Comparison of ENCODE assay signal across 1 cellular context in the genomic region with DNA sequence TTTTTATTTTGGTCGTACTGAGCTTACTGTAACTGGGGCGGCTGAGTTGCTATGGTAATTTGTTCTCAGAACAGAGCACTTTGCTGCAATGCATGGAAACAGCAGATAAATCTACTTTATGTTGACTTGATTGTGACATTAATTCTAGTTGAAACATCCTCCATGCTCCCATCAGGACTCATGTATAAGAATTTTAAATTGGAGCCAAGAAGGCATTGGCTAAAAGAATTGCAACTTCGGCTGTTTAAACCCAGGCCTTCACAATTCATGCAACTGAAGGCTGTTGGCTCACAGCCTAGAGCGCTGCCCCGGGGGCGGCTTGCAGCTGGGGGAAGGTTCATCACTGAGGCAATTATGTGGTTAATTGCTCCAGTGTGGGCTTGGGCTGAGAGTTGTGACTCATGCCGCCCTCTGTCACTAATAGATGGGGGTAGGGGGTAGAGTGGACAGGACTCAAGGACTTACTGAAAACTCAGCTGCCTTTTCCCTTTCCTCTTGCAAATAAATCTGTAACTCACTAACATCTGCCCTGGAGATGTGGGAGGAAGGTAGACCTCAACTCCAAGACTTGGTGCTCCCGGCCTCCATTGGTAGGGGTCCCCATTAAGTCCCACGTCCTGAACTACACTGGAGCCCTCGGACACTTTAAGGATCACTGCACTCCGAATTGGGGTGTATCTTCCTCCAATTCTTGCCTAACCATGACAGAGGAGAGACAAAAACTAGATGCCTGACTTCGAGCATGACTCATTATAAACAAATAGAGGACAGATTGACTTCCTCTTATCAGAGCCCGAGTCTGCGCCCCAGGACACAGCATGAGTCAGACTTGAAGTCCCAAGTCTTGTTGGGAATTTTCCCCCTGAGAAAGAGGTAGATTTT.
TF ChIP-seq lines count a peak whose summit lies in the region.

No MANE protein-coding gene starts in this region.

TF ChIP-seq in GM12878, 131 proteins besides CTCF, POLR2A, EP300 and RAD21 (continued from another document and continues in another):
- TF ChIP-seq EGR1 (IDR thresholded peaks at IDR 0.05; ENCODE audit: borderline replicate concordance in 1 of 2, low read depth in 2 of 2, low read length in 2 of 2) (peak in 1 of 2 experiments; percentile 86; a peak in 2 of 3 replicates), ZNF687 (IDR thresholded peaks at IDR 0.05) (no peak), E2F8 (IDR thresholded peaks at IDR 0.05; ENCODE audit: low read depth, partially characterized antibody) (no peak), ZNF384 (IDR thresholded peaks at IDR 0.05; ENCODE audit: borderline replicate concordance, low read depth, low read length) (no peak), ZNF622 (IDR thresholded peaks at IDR 0.05) (no peak), RAD51 (IDR thresholded peaks at IDR 0.05) (no peak), NR2F1 (conservative IDR thresholded peaks at IDR 0.05) (peak; percentile 85), MYC (IDR thresholded peaks at IDR 0.05; ENCODE audit: insufficient read depth, insufficient read length, insufficient replicate concordance, low read length, severe bottlenecking) (no peak), HDAC6 (IDR thresholded peaks at IDR 0.05; ENCODE audit: unreplicated experiment) (no peak), ZBTB11 (CRISPR knock-in tag; IDR thresholded peaks at IDR 0.05) (no peak), NR2C2 (IDR thresholded peaks at IDR 0.05; ENCODE audit: borderline replicate concordance, control insufficient read depth, insufficient read length, low read depth) (no peak), MEF2A (IDR thresholded peaks at IDR 0.05; ENCODE audit: insufficient read depth, low read depth, low read length) (0 out of 2 replicates have a peak, but pooled peaks have one; percentile 9), BRCA1 (IDR thresholded peaks at IDR 0.05; ENCODE audit: low read depth, low read length) (no peak), MEF2B (IDR thresholded peaks at IDR 0.05; ENCODE audit: partially characterized antibody, poor library complexity, severe bottlenecking) (no peak), JUND (IDR thresholded peaks at IDR 0.05; ENCODE audit: low read depth, low read length) (peak; percentile 38; the same call in 1 of the 2 replicates), IKZF1 (conservative IDR thresholded peaks at IDR 0.05) (peak; percentile 81), USF2 (IDR thresholded peaks at IDR 0.05; ENCODE audit: borderline replicate concordance, low read depth, low read length) (no peak), SREBF2 (IDR thresholded peaks at IDR 0.05; ENCODE audit: low read length) (no peak), KLF5 (IDR thresholded peaks at IDR 0.05; ENCODE audit: partially characterized antibody) (peak; percentile 8), NFIC (IDR thresholded peaks at IDR 0.05; ENCODE audit: low read depth, low read length) (peak; percentile 45), BHLHE40 (IDR thresholded peaks at IDR 0.05; ENCODE audit: borderline replicate concordance in 1 of 2, low read depth in 2 of 2, low read length in 1 of 2) (peak; percentile 21 to 65; a peak in 2 of 4 replicates), NR2C1 (IDR thresholded peaks at IDR 0.05) (no peak), CHD1 (IDR thresholded peaks at IDR 0.05; ENCODE audit: low read depth, low read length) (no peak; the same call in 1 of the 2 replicates), SMARCA5 (IDR thresholded peaks at IDR 0.05) (peak; percentile 92), CBX5 (IDR thresholded peaks at IDR 0.05; ENCODE audit: low read depth) (no peak), PML (IDR thresholded peaks at IDR 0.05; ENCODE audit: low read length) (no peak), BACH1 (IDR thresholded peaks at IDR 0.05; ENCODE audit: borderline replicate concordance) (peak; percentile 56; the same call in 1 of the 2 replicates), DPF2 (IDR thresholded peaks at IDR 0.05) (peak; percentile 97), NBN (IDR thresholded peaks at IDR 0.05) (peak; percentile 61; the same call in 1 of the 2 replicates)
- TF ChIP-seq, protein P1, sequence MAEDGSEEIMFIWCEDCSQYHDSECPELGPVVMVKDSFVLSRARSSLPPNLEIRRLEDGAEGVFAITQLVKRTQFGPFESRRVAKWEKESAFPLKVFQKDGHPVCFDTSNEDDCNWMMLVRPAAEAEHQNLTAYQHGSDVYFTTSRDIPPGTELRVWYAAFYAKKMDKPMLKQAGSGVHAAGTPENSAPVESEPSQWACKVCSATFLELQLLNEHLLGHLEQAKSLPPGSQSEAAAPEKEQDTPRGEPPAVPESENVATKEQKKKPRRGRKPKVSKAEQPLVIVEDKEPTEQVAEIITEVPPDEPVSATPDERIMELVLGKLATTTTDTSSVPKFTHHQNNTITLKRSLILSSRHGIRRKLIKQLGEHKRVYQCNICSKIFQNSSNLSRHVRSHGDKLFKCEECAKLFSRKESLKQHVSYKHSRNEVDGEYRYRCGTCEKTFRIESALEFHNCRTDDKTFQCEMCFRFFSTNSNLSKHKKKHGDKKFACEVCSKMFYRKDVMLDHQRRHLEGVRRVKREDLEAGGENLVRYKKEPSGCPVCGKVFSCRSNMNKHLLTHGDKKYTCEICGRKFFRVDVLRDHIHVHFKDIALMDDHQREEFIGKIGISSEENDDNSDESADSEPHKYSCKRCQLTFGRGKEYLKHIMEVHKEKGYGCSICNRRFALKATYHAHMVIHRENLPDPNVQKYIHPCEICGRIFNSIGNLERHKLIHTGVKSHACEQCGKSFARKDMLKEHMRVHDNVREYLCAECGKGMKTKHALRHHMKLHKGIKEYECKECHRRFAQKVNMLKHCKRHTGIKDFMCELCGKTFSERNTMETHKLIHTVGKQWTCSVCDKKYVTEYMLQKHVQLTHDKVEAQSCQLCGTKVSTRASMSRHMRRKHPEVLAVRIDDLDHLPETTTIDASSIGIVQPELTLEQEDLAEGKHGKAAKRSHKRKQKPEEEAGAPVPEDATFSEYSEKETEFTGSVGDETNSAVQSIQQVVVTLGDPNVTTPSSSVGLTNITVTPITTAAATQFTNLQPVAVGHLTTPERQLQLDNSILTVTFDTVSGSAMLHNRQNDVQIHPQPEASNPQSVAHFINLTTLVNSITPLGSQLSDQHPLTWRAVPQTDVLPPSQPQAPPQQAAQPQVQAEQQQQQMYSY (CRISPR knock-in tag; IDR thresholded peaks at IDR 0.05): no peak
- TF ChIP-seq, protein P2, sequence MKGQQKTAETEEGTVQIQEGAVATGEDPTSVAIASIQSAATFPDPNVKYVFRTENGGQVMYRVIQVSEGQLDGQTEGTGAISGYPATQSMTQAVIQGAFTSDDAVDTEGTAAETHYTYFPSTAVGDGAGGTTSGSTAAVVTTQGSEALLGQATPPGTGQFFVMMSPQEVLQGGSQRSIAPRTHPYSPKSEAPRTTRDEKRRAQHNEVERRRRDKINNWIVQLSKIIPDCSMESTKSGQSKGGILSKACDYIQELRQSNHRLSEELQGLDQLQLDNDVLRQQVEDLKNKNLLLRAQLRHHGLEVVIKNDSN (IDR thresholded peaks at IDR 0.05; ENCODE audit: borderline replicate concordance, extremely low read length, insufficient read depth, low read depth, low read length): no peak
- TF ChIP-seq, protein P3, sequence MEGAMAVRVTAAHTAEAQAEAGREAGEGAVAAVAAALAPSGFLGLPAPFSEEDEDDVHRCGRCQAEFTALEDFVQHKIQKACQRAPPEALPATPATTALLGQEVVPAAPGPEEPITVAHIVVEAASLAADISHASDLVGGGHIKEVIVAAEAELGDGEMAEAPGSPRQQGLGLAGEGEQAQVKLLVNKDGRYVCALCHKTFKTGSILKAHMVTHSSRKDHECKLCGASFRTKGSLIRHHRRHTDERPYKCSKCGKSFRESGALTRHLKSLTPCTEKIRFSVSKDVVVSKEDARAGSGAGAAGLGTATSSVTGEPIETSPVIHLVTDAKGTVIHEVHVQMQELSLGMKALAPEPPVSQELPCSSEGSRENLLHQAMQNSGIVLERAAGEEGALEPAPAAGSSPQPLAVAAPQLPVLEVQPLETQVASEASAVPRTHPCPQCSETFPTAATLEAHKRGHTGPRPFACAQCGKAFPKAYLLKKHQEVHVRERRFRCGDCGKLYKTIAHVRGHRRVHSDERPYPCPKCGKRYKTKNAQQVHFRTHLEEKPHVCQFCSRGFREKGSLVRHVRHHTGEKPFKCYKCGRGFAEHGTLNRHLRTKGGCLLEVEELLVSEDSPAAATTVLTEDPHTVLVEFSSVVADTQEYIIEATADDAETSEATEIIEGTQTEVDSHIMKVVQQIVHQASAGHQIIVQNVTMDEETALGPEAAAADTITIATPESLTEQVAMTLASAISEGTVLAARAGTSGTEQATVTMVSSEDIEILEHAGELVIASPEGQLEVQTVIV (IDR thresholded peaks at IDR 0.05; ENCODE audit: borderline replicate concordance, partially characterized antibody): peak; percentile 52
